ENCODE assay signal across 9 cellular contexts in genomic region chr4:169225058-169225751, GRCh38. TPM values are rescaled to one million over a fixed set of nuclear protein-coding genes. Genes with fewer than 3 reads are reported as not detected.
A peak's percentile ranks its signal among the peaks of the same experiment; 100 is the strongest.
DNase-seq lines count a peak whose midpoint lies in the region; ATAC-seq and TF ChIP-seq lines count a peak whose summit lies in the region.
"Had no signal": no experiment of that assay in that cellular context is flagged by ENCODE, and none has a peak within 500 bp of the region (broad histone marks: within the 10 kb centered on the region; RNA-seq: fewer than 3 reads in every experiment).

No MANE protein-coding gene starts in this region.

- no peak overlapping the region for H2AFZ ChIP-seq in OCI-LY7 (ENCODE audit: low read length)

- H3K27me3 ChIP-seq in lung (ENCODE audit: control insufficient read depth, insufficient read depth): no peaks in the 10 kb centered on the region

- ATAC-seq in SK-N-SH treated with all-trans-retinoic acid at 6 μM for 48 hours (peak; percentile 79), lung (ENCODE audit: insufficient read depth, low FRiP score) (peak; percentile 46)

- no peaks in the 10 kb centered on the region for H3K79me2 ChIP-seq in OCI-LY7 (ENCODE audit: insufficient read depth, low read depth, low read length)

- POLR2A ChIA-PET in OCI-LY7 (lab: Charles Lee): no interaction called here

- no peaks in the 10 kb centered on the region for H4K20me1 ChIP-seq in OCI-LY7 (ENCODE audit: insufficient read depth, low read length)

- H3K27ac Mint-ChIP-seq in Calu3 (ENCODE audit: unreplicated experiment): no peak overlapping the region
- no peak overlapping the region for H3K27ac Mint-ChIP-seq in HFFc6

- H3K9me2 ChIP-seq in OCI-LY7 (ENCODE audit: insufficient read depth, low read length): no peaks in the 10 kb centered on the region

- intact Hi-C loops in Calu3 (cut with micrococcal nuclease; ENCODE audit: unreplicated experiment) (loop anchor here (2.0 to 5.0 kb wide), 2 partner anchors 20 to 42 kb away; no protein-coding TSS in a partner anchor), OCI-LY7 (cut with micrococcal nuclease; ENCODE audit: unreplicated experiment) (no loop called here)

- no peaks in the 10 kb centered on the region for H3K9me3 ChIP-seq in lung (ENCODE audit: control insufficient read depth in 2 of 2, insufficient read depth in 1 of 2, low read length in 1 of 2)
- H3K9me3 ChIP-seq in OCI-LY7 (ENCODE audit: low read length): no peaks in the 10 kb centered on the region

- H3K4me3 Mint-ChIP-seq in Calu3 (ENCODE audit: low read depth, unreplicated experiment): no peak overlapping the region
- no peak overlapping the region for H3K4me3 Mint-ChIP-seq in HFFc6

- peak; percentile 11 for DNase-seq in Calu3
- DNase-seq in HFFc6: peak; percentile 94
- DNase-seq in lung (ENCODE audit: low spot score): no peak
- no peak for DNase-seq in NCI-H82 treated with DMSO at 0.1 percent for 48 hours (lab: John Stamatoyannopoulos, UW; ENCODE audit: unreplicated experiment)
- no peak for DNase-seq in NCI-H82 (lab: John Stamatoyannopoulos, UW)
- DNase-seq in NCI-H146 (lab: John Stamatoyannopoulos, UW): no peak
- DNase-seq in OCI-LY7 (ENCODE audit: low spot score): no peak
- DNase-seq: activated CD4-positive, alpha-beta T cell treated with anti-CD3 and anti-CD28 coated beads, Interleukin-2, amount 50 U/mL, for 1 hour had no signal

- H3K4me2 ChIP-seq in OCI-LY7 (ENCODE audit: low read length): no peak overlapping the region

- H3K36me3 ChIP-seq in lung (ENCODE audit: control insufficient read depth in 2 of 2, insufficient read depth in 2 of 2, low read length in 2 of 2): no peaks in the 10 kb centered on the region
- H3K36me3 ChIP-seq in OCI-LY7 (ENCODE audit: insufficient read depth, low read length): no peaks in the 10 kb centered on the region

- H3K27me3 Mint-ChIP-seq in Calu3 (ENCODE audit: unreplicated experiment) (no peaks in the 10 kb centered on the region), HFFc6 (ENCODE audit: insufficient read depth) (no peaks in the 10 kb centered on the region)

- CTCF ChIA-PET in Calu3 (lab: Charles Lee): interaction anchor here (1.0 to 1.4 kb wide), 3 partner anchors 9 to 109 kb away, joined by 3 to 5 read pairs (median 3); no protein-coding TSS in a partner anchor
- CTCF ChIA-PET in OCI-LY7 (lab: Charles Lee; ENCODE audit: unreplicated experiment): no interaction called here

- H3K4me1 Mint-ChIP-seq in Calu3 (ENCODE audit: low read depth, unreplicated experiment): peaks cover 17% of the 10 kb centered on the region
- peaks cover 30% of the 10 kb centered on the region for H3K4me1 Mint-ChIP-seq in HFFc6 (ENCODE audit: low read depth)

- H3K27ac ChIP-seq in lung (ENCODE audit: low read depth in 1 of 2, low read length in 1 of 2): peak overlapping the region; percentile 63 to 75
- no peak overlapping the region for H3K27ac ChIP-seq in OCI-LY7 (ENCODE audit: low read depth, low read length, poor library complexity, severe bottlenecking)

- TF ChIP-seq CTCF in Calu3 (IDR thresholded peaks at IDR 0.05; ENCODE audit: unreplicated experiment) (no peak), HFFc6 (IDR thresholded peaks at IDR 0.05) (no peak), lung (IDR thresholded peaks at IDR 0.05; ENCODE audit: control extremely low read depth, extremely low read depth) (no peak), OCI-LY7 (conservative IDR thresholded peaks at IDR 0.05; ENCODE audit: low read length) (no peak)

- H3K36me3 Mint-ChIP-seq in Calu3 (ENCODE audit: insufficient read depth, unreplicated experiment): peaks cover 20% of the 10 kb centered on the region
- H3K36me3 Mint-ChIP-seq in HFFc6 (ENCODE audit: low read depth): peaks cover 28% of the 10 kb centered on the region

- BruUV-seq in Calu3 (replicated peaks; lab: Mats Ljungman, UMichigan): no TSS peak
- no TSS peak for BruUV-seq in OCI-LY7 (replicated peaks; lab: Mats Ljungman, UMichigan)

- no peak overlapping the region for H3K4me3 ChIP-seq in lung
- no peak overlapping the region for H3K4me3 ChIP-seq in OCI-LY7 (ENCODE audit: low read depth, low read length, poor library complexity, severe bottlenecking)

- H3K9me3 Mint-ChIP-seq in Calu3 (ENCODE audit: low read depth, unreplicated experiment): no peaks in the 10 kb centered on the region
- no peaks in the 10 kb centered on the region for H3K9me3 Mint-ChIP-seq in HFFc6

- 92 to 96% methylated on average over 4 of the region's 4 CpGs for WGBS in lung, 2 donors

- H3K4me1 ChIP-seq in lung (ENCODE audit: control insufficient read depth in 2 of 2, insufficient read depth in 2 of 2, low read length in 2 of 2) (peaks cover 10 to 15% of the 10 kb centered on the region in 2 donors), OCI-LY7 (ENCODE audit: insufficient read depth, low read length, poor library complexity, severe bottlenecking) (no peaks in the 10 kb centered on the region)

TF ChIP-seq in SK-N-SH treated with all-trans-retinoic acid at 6 μM for 48 hours, 23 proteins besides CTCF, POLR2A, EP300 and RAD21 (continues in another document):
- TF ChIP-seq CREB5 (CRISPR knock-in tag; IDR thresholded peaks at IDR 0.05; ENCODE audit: low read depth) (no peak), ZNF70 (CRISPR knock-in tag; IDR thresholded peaks at IDR 0.05) (peak; percentile 70), SNAI2 (CRISPR knock-in tag; IDR thresholded peaks at IDR 0.05) (0 out of 2 replicates have a peak, but pooled peaks have one; percentile 69), RARB (CRISPR knock-in tag; IDR thresholded peaks at IDR 0.05) (peak; percentile 90; the same call in 1 of the 2 replicates), TSHZ2 (CRISPR knock-in tag; IDR thresholded peaks at IDR 0.05) (no peak), OSR1 (CRISPR knock-in tag; IDR thresholded peaks at IDR 0.05) (no peak), PATZ1 (CRISPR knock-in tag; IDR thresholded peaks at IDR 0.05; ENCODE audit: borderline replicate concordance) (peak; percentile 53; the same call in 1 of the 2 replicates), CSDC2 (CRISPR knock-in tag; IDR thresholded peaks at IDR 0.05) (0 out of 2 replicates have a peak, but pooled peaks have one; percentile 15), GLIS3 (CRISPR knock-in tag; IDR thresholded peaks at IDR 0.05) (no peak), ZNF8 (CRISPR knock-in tag; IDR thresholded peaks at IDR 0.05) (no peak), ARNTL (CRISPR knock-in tag; IDR thresholded peaks at IDR 0.05; ENCODE audit: borderline replicate concordance, low read depth) (no peak), ZFP30 (CRISPR knock-in tag; IDR thresholded peaks at IDR 0.05) (no peak), BACH2 (CRISPR knock-in tag; IDR thresholded peaks at IDR 0.05; ENCODE audit: borderline replicate concordance) (no peak), ZNF565 (CRISPR knock-in tag; conservative IDR thresholded peaks at IDR 0.05; ENCODE audit: low read depth) (no peak)

RNA-seq across cellular contexts. Expression of gene SH3RF1, which starts 45.6 kb away (rescaled TPM):
- 64.6 and 70.1 TPM in 2 replicates for total RNA-seq in Calu3 (2022)
- 10 to 100 TPM; 54.5 to 67.1 (median 57.1) TPM for total RNA-seq in HFFc6 (2021; fragmentation: NEBNext Ultra II Directional; extraction: Animal tissue kit (Norgen Biotek cat#: 25700))
- 10 to 100 TPM; 26.0 to 33.1 TPM for total RNA-seq in lung
- 1 to 10 TPM; 5.3 to 6.6 TPM for polyA plus RNA-seq in lung
- not detected in 2 replicates for total RNA-seq in OCI-LY7 (2014; rRNA removed; shearing (Covaris generic))
- total RNA-seq in OCI-LY7 (2022): not detected in 2 replicates

Comparison
In these comparisons a context has a peak if more than half of its experiments do, and no peak if none do; other contexts are left out.
1. DNase-seq: peak in Calu3 (single experiment) and HFFc6 (single experiment); none in lung (single experiment), NCI-H82 treated with DMSO at 0.1 percent for 48 hours (single experiment), NCI-H82 (single experiment), NCI-H146 (single experiment) and OCI-LY7 (single experiment).
2. RNA of gene SH3RF1, which starts 45.6 kb away (total RNA-seq): 64.6 to 70.1 TPM in Calu3, 54.5 to 67.1 TPM in HFFc6 and 26.0 to 33.1 TPM in lung; not detected in OCI-LY7; every median in the first group is over 10 times any median in the second.